13 cellular contexts compared by ENCODE assay signal in genomic region chr5:150163547-150164059, GRCh38. TPM values are rescaled to one million over a fixed set of nuclear protein-coding genes. Genes with fewer than 3 reads are reported as not detected.
DNase-seq lines count a peak whose midpoint lies in the region; ATAC-seq and TF ChIP-seq lines count a peak whose summit lies in the region.
"Had no signal": no experiment of that assay in that cellular context is flagged by ENCODE, and none has a peak within 500 bp of the region (broad histone marks: within the 10 kb centered on the region; RNA-seq: fewer than 3 reads in every experiment).

No MANE protein-coding gene starts in this region.

- H3K36me3 ChIP-seq in colonic mucosa (no peaks in the 10 kb centered on the region), mesendoderm (ENCODE audit: control insufficient read depth, insufficient read depth, low read length) (no peaks in the 10 kb centered on the region)

- H3K4me1 ChIP-seq in colonic mucosa (peaks cover 20% of the 10 kb centered on the region), mesendoderm (ENCODE audit: control insufficient read depth, low read depth, low read length) (peaks cover 7% of the 10 kb centered on the region)
- H3K4me1 ChIP-seq: parathyroid adenoma had no signal

- WGBS in mesendoderm (ENCODE audit: extremely low coverage, insufficient coverage, low lambda C conversion rate) = no CpG with 5 or more reads among the region's 13 CpGs

- DNase-seq in DMS 273 (lab: John Stamatoyannopoulos, UW; ENCODE audit: unreplicated experiment) = peak; percentile 51
- DNase-seq in DMS 273 treated with DMSO at 0.1 percent for 48 hours (lab: John Stamatoyannopoulos, UW) = no peak
- DNase-seq in colonic mucosa = peak; percentile 88
- peak; percentile 38 for DNase-seq in mesendoderm
- no peak for DNase-seq in type B pancreatic cell (ENCODE audit: extremely low spot score, unreplicated experiment)
- DNase-seq in cerebellar cortex (ENCODE audit: low spot score) = no peak
- no peak for DNase-seq in activated CD4-positive, alpha-beta T cell treated with anti-CD3 and anti-CD28 coated beads for 36 hours
- no peak for DNase-seq in kidney glomerular epithelial cell (lab: John Stamatoyannopoulos, UW)
- DNase-seq: NCI-H1048, T1000 had no signal

- peak overlapping the region; percentile 57 to 73 for H3K9ac ChIP-seq in colonic mucosa (ENCODE audit: low read depth in 2 of 2, low read length in 2 of 2)
- H3K9ac ChIP-seq in mesendoderm (ENCODE audit: low read length) = no peak overlapping the region
- H3K9ac ChIP-seq: parathyroid adenoma had no signal

- POLR2A ChIA-PET in activated CD4-positive, alpha-beta T cell treated with anti-CD3 and anti-CD28 coated beads for 36 hours (lab: Charles Lee) = no interaction called here

- CTCF ChIA-PET in activated CD4-positive, alpha-beta T cell treated with anti-CD3 and anti-CD28 coated beads for 36 hours (lab: Charles Lee) = interaction anchor here (0.7 to 1.9 kb wide), 7 partner anchors 18 to 1490 kb away, joined by 3 to 8 read pairs (median 3); no protein-coding TSS in a partner anchor

- H2AK5ac ChIP-seq in mesendoderm (ENCODE audit: low read length) = no peak overlapping the region

- H3K79me2 ChIP-seq in mesendoderm (ENCODE audit: control insufficient read depth, insufficient read depth, low read length) = no peaks in the 10 kb centered on the region
- H3K79me2 ChIP-seq: parathyroid adenoma had no signal

- no peaks in the 10 kb centered on the region for H3K9me3 ChIP-seq in colonic mucosa

- peak overlapping the region; percentile 71 for H3K27ac Mint-ChIP-seq in type B pancreatic cell
- H3K27ac Mint-ChIP-seq in activated CD4-positive, alpha-beta T cell treated with anti-CD3 and anti-CD28 coated beads for 36 hours = no peak overlapping the region

- H2BK120ac ChIP-seq in mesendoderm (ENCODE audit: low read depth, low read length) = no peak overlapping the region

- no peak overlapping the region for H3K23ac ChIP-seq in mesendoderm (ENCODE audit: low read length)

- no peak overlapping the region for H3K18ac ChIP-seq in mesendoderm (ENCODE audit: low read length)

- H3K4me3 Mint-ChIP-seq in type B pancreatic cell = peak overlapping the region; percentile 38
- no peak overlapping the region for H3K4me3 Mint-ChIP-seq in activated CD4-positive, alpha-beta T cell treated with anti-CD3 and anti-CD28 coated beads for 36 hours

- ATAC-seq in activated CD4-positive, alpha-beta T cell treated with anti-CD3 and anti-CD28 coated beads for 36 hours = no peak

- no peak overlapping the region for H3K56ac ChIP-seq in mesendoderm (ENCODE audit: low read length)

- H3K27me3 Mint-ChIP-seq in type B pancreatic cell = peaks cover 39% of the 10 kb centered on the region
- peaks cover 14% of the 10 kb centered on the region for H3K27me3 Mint-ChIP-seq in activated CD4-positive, alpha-beta T cell treated with anti-CD3 and anti-CD28 coated beads for 36 hours

- H3K4me3 ChIP-seq in colonic mucosa (no peak overlapping the region), mesendoderm (ENCODE audit: low read length) (no peak overlapping the region)

- H3K79me1 ChIP-seq in mesendoderm (ENCODE audit: low read length) = no peaks in the 10 kb centered on the region

- H3K27me3 ChIP-seq in colonic mucosa (peaks cover 3% of the 10 kb centered on the region), mesendoderm (ENCODE audit: insufficient read depth, low read length, poor library complexity) (no peaks in the 10 kb centered on the region)

- TF ChIP-seq CTCF in colonic mucosa (IDR thresholded peaks at IDR 0.05) (no peak), type B pancreatic cell (conservative IDR thresholded peaks at IDR 0.05) (no peak)

- H3K4me1 Mint-ChIP-seq in type B pancreatic cell (ENCODE audit: unreplicated experiment) = peaks cover 62% of the 10 kb centered on the region
- H3K4me1 Mint-ChIP-seq in activated CD4-positive, alpha-beta T cell treated with anti-CD3 and anti-CD28 coated beads for 36 hours = no peaks in the 10 kb centered on the region

- H3K36me3 Mint-ChIP-seq in type B pancreatic cell = no peaks in the 10 kb centered on the region
- H3K36me3 Mint-ChIP-seq in activated CD4-positive, alpha-beta T cell treated with anti-CD3 and anti-CD28 coated beads for 36 hours (ENCODE audit: low read depth) = no peaks in the 10 kb centered on the region

- no peak overlapping the region for H4K8ac ChIP-seq in mesendoderm (ENCODE audit: low read depth, low read length)

- H2BK15ac ChIP-seq in mesendoderm (replicated peaks; ENCODE audit: low read depth) = no peak overlapping the region

- no peak overlapping the region for H3K4ac ChIP-seq in mesendoderm (ENCODE audit: low read depth, low read length)

- intact Hi-C loops in colonic mucosa (cut with DNase I) = no loop called here
- intact Hi-C loops in activated CD4-positive, alpha-beta T cell treated with anti-CD3 and anti-CD28 coated beads for 36 hours (cut with DNase I, micrococcal nuclease) = loop anchor here in 1 of 2 experiments (5.0 kb wide), 1 partner anchor 189 kb away; no protein-coding TSS in a partner anchor

- H3K27ac ChIP-seq in colonic mucosa (peak overlapping the region; percentile 89), mesendoderm (ENCODE audit: low read depth, low read length) (no peak overlapping the region)
- H3K27ac ChIP-seq: 22Rv1, parathyroid adenoma had no signal

- no peaks in the 10 kb centered on the region for H3K9me3 Mint-ChIP-seq in type B pancreatic cell
- H3K9me3 Mint-ChIP-seq in activated CD4-positive, alpha-beta T cell treated with anti-CD3 and anti-CD28 coated beads for 36 hours (ENCODE audit: low read depth) = no peaks in the 10 kb centered on the region

- H2BK5ac ChIP-seq in mesendoderm (ENCODE audit: low read length) = no peak overlapping the region

- no peak overlapping the region for H4K5ac ChIP-seq in mesendoderm (ENCODE audit: low read length)

- H3K4me2 ChIP-seq in mesendoderm (ENCODE audit: low read length) = no peak overlapping the region

RNA-seq across cellular contexts. Expression of gene CDX1, which starts 3.0 kb away (rescaled TPM):
- total RNA-seq in colonic mucosa (100 to 1,000 TPM; 299 to 498 TPM), type B pancreatic cell (ENCODE audit: low replicate concordance) (5.0 and 13.4 TPM in 2 replicates)
- 4.8 TPM for polyA plus RNA-seq in mesendoderm (2013, experiment 1 of 2)
- 4.8 TPM for polyA plus RNA-seq in mesendoderm (2013, experiment 2 of 2)
- total RNA-seq in activated CD4-positive, alpha-beta T cell treated with anti-CD3 and anti-CD28 coated beads for 36 hours = not detected
- total RNA-seq: dermis microvascular lymphatic vessel endothelial cell had no signal

RNA-seq across cellular contexts. Expression of gene PDGFRB, which starts 8.0 kb away (rescaled TPM):
- total RNA-seq in colonic mucosa (10 to 100 TPM in 1 of 2 donors, 1 to 10 TPM in 1; 8.6 to 18.1 TPM), type B pancreatic cell (ENCODE audit: low replicate concordance) (3.3 and 74.8 TPM in 2 replicates)
- 15.5 TPM for polyA plus RNA-seq in mesendoderm (2013, experiment 1 of 2)
- 14.7 TPM for polyA plus RNA-seq in mesendoderm (2013, experiment 2 of 2)
- not detected for total RNA-seq in activated CD4-positive, alpha-beta T cell treated with anti-CD3 and anti-CD28 coated beads for 36 hours

RNA-seq across cellular contexts. Expression of gene SLC6A7, which starts 26.3 kb away (rescaled TPM):
- 10 to 100 TPM in 1 of 2 donors, 1 to 10 TPM in 1; 5.0 to 24.9 TPM for total RNA-seq in colonic mucosa
- polyA plus RNA-seq in mesendoderm (2013, experiment 1 of 2) = 0.01 TPM
- polyA plus RNA-seq in mesendoderm (2013, experiment 2 of 2) = 0.04 TPM
- 0.10 and 0.38 TPM in 2 replicates for total RNA-seq in type B pancreatic cell (ENCODE audit: low replicate concordance)
- not detected for total RNA-seq in activated CD4-positive, alpha-beta T cell treated with anti-CD3 and anti-CD28 coated beads for 36 hours
- total RNA-seq: dermis microvascular lymphatic vessel endothelial cell had no signal

Comparison
In these comparisons a context has a peak if more than half of its experiments do, and no peak if none do; other contexts are left out.
1. DNase-seq: peak in DMS 273 (single experiment), colonic mucosa (single experiment) and mesendoderm (single experiment); none in DMS 273 treated with DMSO at 0.1 percent for 48 hours (single experiment), type B pancreatic cell (single experiment), cerebellar cortex (single experiment), activated CD4-positive, alpha-beta T cell treated with anti-CD3 and anti-CD28 coated beads for 36 hours (single experiment) and kidney glomerular epithelial cell (single experiment).
2. RNA of gene CDX1, which starts 3.0 kb away (total RNA-seq): 299 to 498 TPM in colonic mucosa; 5.0 to 13.4 TPM in type B pancreatic cell and not detected in activated CD4-positive, alpha-beta T cell treated with anti-CD3 and anti-CD28 coated beads for 36 hours; every median in the first group is over 10 times any median in the second.